ENCODE assay signal across 1 cellular context in the genomic region with DNA sequence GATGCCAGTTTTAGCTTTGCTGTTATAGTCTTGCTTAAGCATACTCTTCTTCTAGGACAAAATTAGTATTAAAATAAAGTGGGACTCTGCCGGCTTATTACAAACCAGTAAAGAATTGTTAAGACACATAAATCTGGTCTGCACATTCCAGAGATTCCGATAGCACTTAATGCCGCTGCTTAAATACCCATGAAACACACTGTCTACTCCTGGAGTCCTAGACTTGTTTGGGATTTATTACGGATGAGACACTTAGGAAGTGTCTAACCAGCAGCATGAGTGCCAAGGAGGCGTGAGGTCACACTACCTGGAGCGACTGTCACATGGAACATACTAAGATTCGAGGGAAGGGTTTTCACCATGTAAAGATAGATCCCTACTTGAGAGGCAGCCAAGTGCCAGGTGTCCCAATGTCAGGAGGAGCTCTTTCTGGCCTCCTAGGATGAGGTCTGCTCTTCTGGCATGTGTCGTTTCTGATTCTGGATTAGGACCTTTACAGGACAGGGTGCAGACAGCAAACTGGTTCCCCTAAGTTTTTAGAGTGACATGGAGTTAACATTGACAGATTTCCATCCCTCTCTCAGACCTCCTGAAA.
TF ChIP-seq lines count a peak whose summit lies in the region.

No MANE protein-coding gene starts in this region.

TF ChIP-seq in HEK293, 187 proteins besides CTCF, POLR2A, EP300 and RAD21:
- TF ChIP-seq PRDM10 (tag by site-specific recombination; IDR thresholded peaks at IDR 0.05) (peak; percentile 85), ZNF350 (tag by site-specific recombination; IDR thresholded peaks at IDR 0.05) (no peak)
TF ChIP-seq in HEK293: peak in this region for 1.
